ENCODE assay signal across 8 cellular contexts in the genomic region with DNA sequence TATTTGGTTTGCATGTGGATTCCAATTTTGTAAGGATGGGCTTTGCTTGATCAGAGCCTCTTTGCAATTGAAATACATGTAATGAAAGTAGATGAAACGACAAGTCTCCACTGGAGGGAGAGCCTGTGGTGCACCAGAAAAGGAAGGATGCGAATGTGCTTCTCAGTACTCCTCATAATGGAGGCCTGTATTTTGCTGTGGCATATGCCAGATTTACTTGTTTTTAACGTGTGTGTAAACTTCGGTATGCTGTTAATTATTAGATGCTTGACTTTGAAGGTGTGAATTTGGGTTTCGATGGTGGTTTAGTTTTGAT. TPM values are rescaled to one million over a fixed set of nuclear protein-coding genes. Genes with fewer than 3 reads are reported as not detected.
A peak's percentile ranks its signal among the peaks of the same experiment; 100 is the strongest.
DNase-seq lines count a peak whose midpoint lies in the region; ATAC-seq and TF ChIP-seq lines count a peak whose summit lies in the region.

No MANE protein-coding gene starts in this region.

- H3K4me3 ChIP-seq in iPS-11a (ENCODE audit: low read depth, low read length): peak overlapping the region; percentile 9

- H3K9me3 Mint-ChIP-seq in activated naive CD8-positive, alpha-beta T cell treated with anti-CD3 and anti-CD28 coated beads for 36 hours: no peaks in the 10 kb centered on the region

- in situ Hi-C loops in GM13977 (cut with MboI; ENCODE audit: low pct_unique_long_range_greater_than_20kb, low sequenced_read_pairs, unreplicated experiment): loop anchor here (10.0 kb wide), 1 partner anchor 283 kb away; no protein-coding TSS in a partner anchor

- H3K27ac Mint-ChIP-seq in activated naive CD8-positive, alpha-beta T cell treated with anti-CD3 and anti-CD28 coated beads for 36 hours: peak overlapping the region; percentile 90

- DNase-seq in Ammon's horn (ENCODE audit: low spot score) (peak; percentile 70), GM13977 (ENCODE audit: low spot score) (peak; percentile 50), NCI-H1694 (lab: John Stamatoyannopoulos, UW) (peak; percentile 18), substantia nigra (lab: John Stamatoyannopoulos, UW) (peak in 6 of 49 donors; percentile 4 to 49 (median 18)), NCI-H510A treated with DMSO at 0.1 percent for 48 hours (lab: John Stamatoyannopoulos, UW) (no peak)
- DNase-seq in activated naive CD8-positive, alpha-beta T cell treated with anti-CD3 and anti-CD28 coated beads for 36 hours: no peak

- H3K27ac ChIP-seq in substantia nigra (ENCODE audit: low read depth, low read length, poor library complexity, severe bottlenecking): peak overlapping the region; percentile 59

- no peak for ATAC-seq in HG03196 (IDR thresholded peaks at IDR 0.05; ENCODE audit: unreplicated experiment)

- peaks cover 48% of the 10 kb centered on the region for H3K36me3 Mint-ChIP-seq in activated naive CD8-positive, alpha-beta T cell treated with anti-CD3 and anti-CD28 coated beads for 36 hours

- H3K27me3 Mint-ChIP-seq in activated naive CD8-positive, alpha-beta T cell treated with anti-CD3 and anti-CD28 coated beads for 36 hours: no peaks in the 10 kb centered on the region

- H3K4me1 Mint-ChIP-seq in activated naive CD8-positive, alpha-beta T cell treated with anti-CD3 and anti-CD28 coated beads for 36 hours: peaks cover 67% of the 10 kb centered on the region

- peak overlapping the region; percentile 91 for H3K4me3 Mint-ChIP-seq in activated naive CD8-positive, alpha-beta T cell treated with anti-CD3 and anti-CD28 coated beads for 36 hours

- peak; percentile 24 for TF ChIP-seq CTCF in GM13977 (IDR thresholded peaks at IDR 0.05; ENCODE audit: extremely low read depth, insufficient read depth, missing control alignments)

RNA-seq across cellular contexts. Expression of a gene that starts 2.8 kb away (rescaled TPM):
- 10 to 100 TPM; 29.6 to 33.0 TPM for total RNA-seq in activated naive CD8-positive, alpha-beta T cell treated with anti-CD3 and anti-CD28 coated beads for 36 hours

Comparison
In these comparisons a context has a peak if more than half of its experiments do, and no peak if none do; other contexts are left out.
1. DNase-seq: peak in Ammon's horn (single experiment), GM13977 (single experiment) and NCI-H1694 (single experiment); none in activated naive CD8-positive, alpha-beta T cell treated with anti-CD3 and anti-CD28 coated beads for 36 hours (single experiment) and NCI-H510A treated with DMSO at 0.1 percent for 48 hours (single experiment).